ENCODE assay signal across 11 cellular contexts in the genomic region with DNA sequence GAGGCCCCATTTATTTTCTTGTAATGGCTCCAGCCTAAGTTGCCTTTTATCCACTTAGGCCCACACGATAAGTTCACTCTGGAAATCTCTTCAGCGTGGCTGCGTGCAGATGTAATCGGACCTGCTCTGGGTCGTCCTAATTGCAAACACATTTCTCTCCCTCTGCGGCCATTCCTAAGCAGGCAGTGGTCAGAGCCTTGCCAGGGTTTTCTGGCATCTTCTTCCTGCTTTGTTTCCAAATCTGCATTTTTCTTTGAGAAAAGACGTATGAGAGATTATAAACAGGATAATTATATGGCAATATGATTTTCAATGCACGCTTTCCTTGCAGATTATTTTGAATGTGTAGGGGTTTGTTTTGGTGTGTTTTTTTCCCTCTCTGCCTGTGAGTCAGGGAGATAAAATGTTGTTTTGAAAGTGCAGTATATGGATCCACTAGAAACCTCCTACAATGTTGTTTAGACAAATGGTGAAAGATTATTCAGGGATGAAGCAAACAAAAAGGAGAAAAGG.
DNase-seq lines count a peak whose midpoint lies in the region; ATAC-seq and TF ChIP-seq lines count a peak whose summit lies in the region.
"Had no signal": no experiment of that assay in that cellular context is flagged by ENCODE, and none has a peak within 500 bp of the region (broad histone marks: within the 10 kb centered on the region; RNA-seq: fewer than 3 reads in every experiment).

No MANE protein-coding gene starts in this region.

- H3K4me3 ChIP-seq in GM23338, result no peak overlapping the region
- H3K4me3 ChIP-seq in brain microvascular endothelial cell (ENCODE audit: low read depth, low read length), result no peak overlapping the region
- no peak overlapping the region for H3K4me3 ChIP-seq in skin epidermis
- no peak overlapping the region for H3K4me3 ChIP-seq in PC-9

- no peak for ATAC-seq in GM23338

- H3K9me2 ChIP-seq in GM23338 (ENCODE audit: insufficient read depth), result no peaks in the 10 kb centered on the region; the same call in 1 of the 2 replicates
- H3K9me2 ChIP-seq in PC-9 (ENCODE audit: insufficient read depth), result no peaks in the 10 kb centered on the region

- peaks cover 23% of the 10 kb centered on the region for H3K4me1 ChIP-seq in GM23338 (ENCODE audit: insufficient read depth)
- H3K4me1 ChIP-seq in PC-9 (replicated peaks; ENCODE audit: insufficient read depth), result no peaks in the 10 kb centered on the region

- H3K79me2 ChIP-seq in GM23338 (replicated peaks; ENCODE audit: insufficient read depth), result no peaks in the 10 kb centered on the region
- no peaks in the 10 kb centered on the region for H3K79me2 ChIP-seq in PC-9 (ENCODE audit: low read depth)

- H3K27me3 ChIP-seq in GM23338 (ENCODE audit: insufficient read depth) (peaks cover 7% of the 10 kb centered on the region), brain microvascular endothelial cell (replicated peaks) (no peaks in the 10 kb centered on the region), PC-9 (ENCODE audit: insufficient read depth, low read depth) (no peaks in the 10 kb centered on the region)

- H3F3A ChIP-seq in GM23338 (replicated peaks; ENCODE audit: low read depth) (no peaks in the 10 kb centered on the region), PC-9 (ENCODE audit: insufficient read depth, low read depth) (no peaks in the 10 kb centered on the region)

- no peaks in the 10 kb centered on the region for H3K9me3 ChIP-seq in PC-9 (ENCODE audit: insufficient read depth, low read depth)

- CTCF ChIA-PET in PC-9 (lab: Charles Lee), result interaction anchor here (0.6 kb wide), 1 partner anchor 619 kb away, joined by 3 read pairs; no protein-coding TSS in a partner anchor
- CTCF ChIA-PET in activated CD4-positive, alpha-beta memory T cell treated with anti-CD3 and anti-CD28 coated beads for 36 hours (lab: Charles Lee), result interaction anchor here (1.1 kb wide), 1 partner anchor 23 kb away, joined by 4 read pairs; no protein-coding TSS in a partner anchor

- in situ Hi-C loops in brain microvascular endothelial cell (cut with HindIII; ENCODE audit: low pct_ligation_motif_present, low sequenced_read_pairs), result no loop called here

- no peak overlapping the region for H3K4me2 ChIP-seq in GM23338
- no peak overlapping the region for H3K4me2 ChIP-seq in PC-9

- POLR2A ChIA-PET in PC-9 (lab: Charles Lee; ENCODE audit: unreplicated experiment), result no interaction called here
- POLR2A ChIA-PET in activated CD4-positive, alpha-beta memory T cell treated with anti-CD3 and anti-CD28 coated beads for 36 hours (lab: Charles Lee), result no interaction called here

- H3K4me1 Mint-ChIP-seq in GM23338, result peaks cover 31% of the 10 kb centered on the region
- H3K4me1 Mint-ChIP-seq in activated CD4-positive, alpha-beta memory T cell treated with anti-CD3 and anti-CD28 coated beads for 36 hours (ENCODE audit: low read depth), result no peaks in the 10 kb centered on the region

- intact Hi-C loops in PC-9 (cut with micrococcal nuclease; ENCODE audit: unreplicated experiment), result no loop called here
- intact Hi-C loops in activated CD4-positive, alpha-beta memory T cell treated with anti-CD3 and anti-CD28 coated beads for 36 hours (cut with micrococcal nuclease), result no loop called here

- no peak overlapping the region for H3K27ac ChIP-seq in GM23338 (ENCODE audit: low read depth)
- H3K27ac ChIP-seq in brain microvascular endothelial cell, result peak overlapping the region; percentile 63
- H3K27ac ChIP-seq in skin epidermis, result peak overlapping the region in 15 of 21 experiments; percentile 2 to 78 (median 49)
- no peak overlapping the region for H3K27ac ChIP-seq in PC-9

- no peak overlapping the region for H3K4me3 Mint-ChIP-seq in GM23338
- H3K4me3 Mint-ChIP-seq in activated CD4-positive, alpha-beta memory T cell treated with anti-CD3 and anti-CD28 coated beads for 36 hours, result no peak overlapping the region
- H3K4me3 Mint-ChIP-seq: activated T-helper 1 cell treated with anti-CD3 and anti-CD28 coated beads, Interleukin-12 subunit alpha, Interleukin-12 subunit beta, Interleukin-2, Interleukin-4 antibody, amounts not matched to agents 30 ng/mL and 10 ng/mL and 1 ng/mL, durations not matched to agents 14 hours and 24 hours and 36 hours had no signal

- H2AFZ ChIP-seq in GM23338 (peak overlapping the region; percentile 87), PC-9 (no peak overlapping the region)

- DNase-seq in GM23338 (ENCODE audit: low spot score) (no peak), brain microvascular endothelial cell (peak; percentile 68), kidney glomerular epithelial cell (lab: John Stamatoyannopoulos, UW) (peak; percentile 37), NCI-H2107 (lab: John Stamatoyannopoulos, UW) (no peak), MV-4-11 (lab: John Stamatoyannopoulos, UW) (no peak), PC-9 (no peak)
- no peak for DNase-seq in activated CD4-positive, alpha-beta memory T cell treated with anti-CD3 and anti-CD28 coated beads for 36 hours
- DNase-seq: NCI-H345; stimulated activated CD4-positive, alpha-beta T cell treated with anti-CD3 and anti-CD28 coated beads, Interleukin-4, amount 100 ng/mL, for 1 hour had no signal

- no peak for TF ChIP-seq CTCF in GM23338 (conservative IDR thresholded peaks at IDR 0.05; ENCODE audit: low read depth in 2 of 2)
- TF ChIP-seq CTCF in brain microvascular endothelial cell (IDR thresholded peaks at IDR 0.05; ENCODE audit: low read depth, low read length, missing control alignments), result no peak
- TF ChIP-seq CTCF in PC-9 (conservative IDR thresholded peaks at IDR 0.05), result no peak

- H3K36me3 Mint-ChIP-seq in GM23338 (ENCODE audit: low read depth), result peaks cover 7% of the 10 kb centered on the region; the same call in 2 of the 3 replicates
- H3K36me3 Mint-ChIP-seq in activated CD4-positive, alpha-beta memory T cell treated with anti-CD3 and anti-CD28 coated beads for 36 hours, result no peaks in the 10 kb centered on the region

- no peak overlapping the region for H3K27ac Mint-ChIP-seq in GM23338
- H3K27ac Mint-ChIP-seq in activated CD4-positive, alpha-beta memory T cell treated with anti-CD3 and anti-CD28 coated beads for 36 hours, result no peak overlapping the region
- H3K27ac Mint-ChIP-seq: activated T-helper 1 cell treated with anti-CD3 and anti-CD28 coated beads, Interleukin-12 subunit alpha, Interleukin-12 subunit beta, Interleukin-2, Interleukin-4 antibody, amounts not matched to agents 30 ng/mL and 10 ng/mL and 1 ng/mL, durations not matched to agents 14 hours and 24 hours and 36 hours had no signal

- BruUV-seq in PC-9 (replicated peaks; lab: Mats Ljungman, UMichigan), result no TSS peak

- peaks cover 7% of the 10 kb centered on the region for H3K27me3 Mint-ChIP-seq in GM23338 (ENCODE audit: insufficient read depth, low read depth, poor library complexity)
- no peaks in the 10 kb centered on the region for H3K27me3 Mint-ChIP-seq in activated CD4-positive, alpha-beta memory T cell treated with anti-CD3 and anti-CD28 coated beads for 36 hours

- H3K9me3 Mint-ChIP-seq in GM23338, result no peaks in the 10 kb centered on the region; the same call in 2 of the 3 replicates
- H3K9me3 Mint-ChIP-seq in activated CD4-positive, alpha-beta memory T cell treated with anti-CD3 and anti-CD28 coated beads for 36 hours, result no peaks in the 10 kb centered on the region
- H3K9me3 Mint-ChIP-seq: activated T-helper 1 cell treated with anti-CD3 and anti-CD28 coated beads, Interleukin-12 subunit alpha, Interleukin-12 subunit beta, Interleukin-2, Interleukin-4 antibody, amounts not matched to agents 30 ng/mL and 10 ng/mL and 1 ng/mL, durations not matched to agents 14 hours and 24 hours and 36 hours had no signal

- no peaks in the 10 kb centered on the region for H4K20me1 ChIP-seq in GM23338 (replicated peaks; ENCODE audit: insufficient read depth)
- no peaks in the 10 kb centered on the region for H4K20me1 ChIP-seq in PC-9 (ENCODE audit: insufficient read depth)

- no peaks in the 10 kb centered on the region for H3K36me3 ChIP-seq in GM23338 (ENCODE audit: insufficient read depth)
- H3K36me3 ChIP-seq in brain microvascular endothelial cell (replicated peaks), result no peaks in the 10 kb centered on the region
- H3K36me3 ChIP-seq in PC-9 (ENCODE audit: low read depth), result no peaks in the 10 kb centered on the region

TF ChIP-seq in GM23338, 12 proteins besides CTCF, POLR2A, EP300 and RAD21 (continues in another document):
- no peak for TF ChIP-seq STAT1 (IDR thresholded peaks at IDR 0.05; ENCODE audit: unreplicated experiment)
- no peak for TF ChIP-seq ZNF331 (CRISPR knock-in tag; IDR thresholded peaks at IDR 0.05; ENCODE audit: low read depth)
- TF ChIP-seq EZH2 (IDR thresholded peaks at IDR 0.05; ENCODE audit: low read depth, unreplicated experiment), result no peak
- TF ChIP-seq EZH2phosphoT487 (IDR thresholded peaks at IDR 0.05; ENCODE audit: unreplicated experiment), result no peak
- no peak for TF ChIP-seq NANOG (IDR thresholded peaks at IDR 0.05; ENCODE audit: borderline replicate concordance)
- no peak for TF ChIP-seq POLR2AphosphoS5 (IDR thresholded peaks at IDR 0.05; ENCODE audit: low read depth)
- no peak for TF ChIP-seq ZNF114 (CRISPR knock-in tag; IDR thresholded peaks at IDR 0.05)

Comparison
In these comparisons a context has a peak if more than half of its experiments do, and no peak if none do; other contexts are left out.
1. DNase-seq: peak in brain microvascular endothelial cell (single experiment) and kidney glomerular epithelial cell (single experiment); none in GM23338 (single experiment), NCI-H2107 (single experiment), MV-4-11 (single experiment), PC-9 (0 of 2) and activated CD4-positive, alpha-beta memory T cell treated with anti-CD3 and anti-CD28 coated beads for 36 hours (single experiment).
2. H3K27ac ChIP-seq: peak in brain microvascular endothelial cell (single experiment) and skin epidermis (15 of 21); none in GM23338 (single experiment) and PC-9 (single experiment).